17 cellular contexts compared by ENCODE assay signal in the genomic region with DNA sequence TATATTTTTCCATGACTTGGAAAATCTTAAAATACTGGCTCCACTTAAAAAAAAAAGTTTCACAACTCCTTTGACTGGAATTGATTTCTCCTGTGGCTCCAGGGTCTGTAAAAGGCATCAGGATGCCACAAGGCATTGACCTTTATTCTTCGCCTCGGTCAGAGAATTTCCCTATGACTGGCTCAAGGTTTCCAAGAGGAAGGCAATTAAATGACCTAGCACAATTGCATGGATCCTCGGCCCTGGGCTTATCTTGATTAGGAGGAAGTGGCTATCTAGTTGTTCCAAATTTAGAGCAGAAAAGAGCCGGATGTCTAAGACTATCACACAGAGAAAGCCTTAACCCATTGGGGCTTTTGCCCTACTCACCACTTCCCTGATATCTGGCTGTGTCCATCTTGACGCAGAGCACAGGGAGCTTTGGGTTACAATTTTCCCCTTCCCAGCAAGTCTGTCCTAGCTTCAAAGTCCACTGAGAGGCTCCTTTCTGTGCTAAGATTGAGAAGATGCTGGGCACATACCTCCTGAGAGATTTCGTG. TPM values are rescaled to one million over a fixed set of nuclear protein-coding genes. Genes with fewer than 3 reads are reported as not detected.
A peak's percentile ranks its signal among the peaks of the same experiment; 100 is the strongest.
DNase-seq lines count a peak whose midpoint lies in the region; ATAC-seq, FAIRE-seq and TF ChIP-seq lines count a peak whose summit lies in the region.
"Had no signal": no experiment of that assay in that cellular context is flagged by ENCODE, and none has a peak within 500 bp of the region (broad histone marks: within the 10 kb centered on the region; RNA-seq: fewer than 3 reads in every experiment).

No MANE protein-coding gene starts in this region.

- WGBS in liver: 44% methylated on average over 6 of the region's 6 CpGs
- 24% methylated on average over 6 of the region's 6 CpGs for WGBS in HepG2 (ENCODE audit: low lambda C conversion rate)
- 56 to 76% methylated on average over 5 to 6 of the region's 6 CpGs for WGBS in mesodermal cell (ENCODE audit: insufficient coverage in 2 of 2), 2 experiments

- ATAC-seq in HepG2: no peak
- ATAC-seq: A549; activated CD4-positive, CD25-positive, alpha-beta regulatory T cell treated with anti-CD3 and anti-CD28 coated beads, Interleukin-2, amount 50 U/mL, for 24 hours had no signal

- TF ChIP-seq POLR2A in HepG2 (IDR thresholded peaks at IDR 0.05; ENCODE audit: insufficient read depth in 1 of 2, low read depth in 2 of 2, low read length in 2 of 2) (no peak), uterus (IDR thresholded peaks at IDR 0.05) (no peak), GM12892 (IDR thresholded peaks at IDR 0.05; ENCODE audit: low read depth, low read length) (no peak)

- no peaks in the 10 kb centered on the region for H3K79me2 ChIP-seq in HepG2 (ENCODE audit: insufficient read depth, low read length)

- H3K4me1 ChIP-seq in liver (ENCODE audit: control insufficient read depth in 4 of 4, insufficient read depth in 4 of 4, low read length in 3 of 4): peaks cover 0 to 1% (median 0%) of the 10 kb centered on the region in 4 donors
- H3K4me1 ChIP-seq in HepG2 (ENCODE audit: insufficient read depth, low read length): no peaks in the 10 kb centered on the region
- peaks cover 9% of the 10 kb centered on the region for H3K4me1 ChIP-seq in mesodermal cell (ENCODE audit: control insufficient read depth, insufficient read depth, low read length, poor library complexity, severe bottlenecking)
- H3K4me1 ChIP-seq in uterus: no peaks in the 10 kb centered on the region
- H3K4me1 ChIP-seq: A549 had no signal

- POLR2A ChIA-PET in HepG2 (lab: Yijun Ruan, JAX): no interaction called here

- H3K9ac ChIP-seq in liver (ENCODE audit: low read depth in 1 of 2, low read length in 2 of 2): no peak overlapping the region
- no peak overlapping the region for H3K9ac ChIP-seq in HepG2 (ENCODE audit: insufficient read depth, low read depth, low read length)

- H3K27ac ChIP-seq in liver (ENCODE audit: low read depth in 1 of 2, low read length in 2 of 2) (no peak overlapping the region), HepG2 (ENCODE audit: extremely low read length, insufficient read depth, low read length) (no peak overlapping the region), mesodermal cell (ENCODE audit: low read depth, low read length, severe bottlenecking) (peak overlapping the region; percentile 63), uterus (peak overlapping the region; percentile 19 to 59)
- H3K27ac ChIP-seq: A549 had no signal

- peaks cover 0 to 7% (median 0%) of the 10 kb centered on the region in 4 donors for H3K27me3 ChIP-seq in liver (ENCODE audit: control insufficient read depth in 4 of 4, insufficient read depth in 4 of 4, low read length in 3 of 4)
- peaks cover 0 to 14% of the 10 kb centered on the region in 2 experiments; a peak in 2 of 5 replicates for H3K27me3 ChIP-seq in HepG2 (ENCODE audit: control insufficient read depth in 1 of 2, insufficient read depth in 2 of 2, low read length in 2 of 2)
- no peaks in the 10 kb centered on the region for H3K27me3 ChIP-seq in uterus
- H3K27me3 ChIP-seq: upper lobe of left lung had no signal

- H3K9me3 ChIP-seq in liver (ENCODE audit: control insufficient read depth in 4 of 4, low read length in 3 of 4): no peaks in the 10 kb centered on the region
- no peaks in the 10 kb centered on the region for H3K9me3 ChIP-seq in HepG2 (ENCODE audit: low read length)
- no peaks in the 10 kb centered on the region for H3K9me3 ChIP-seq in mesodermal cell (ENCODE audit: control insufficient read depth, low read length)
- no peaks in the 10 kb centered on the region for H3K9me3 ChIP-seq in uterus
- H3K9me3 ChIP-seq: A549, upper lobe of left lung had no signal

- intact Hi-C loops in HepG2 (cut with micrococcal nuclease; ENCODE audit: unreplicated experiment): no loop called here
- intact Hi-C loops in uterus (cut with DNase I; ENCODE audit: low total_unique reads): no loop called here

- H3K4me3 ChIP-seq in liver (ENCODE audit: low read depth in 1 of 3, low read length in 3 of 3) (no peak overlapping the region), HepG2 (replicated peaks in 1 of 3; ENCODE audit: insufficient read depth in 1 of 3, low read depth in 2 of 3, low read length in 3 of 3) (no peak overlapping the region), fibroblast of the aortic adventitia (ENCODE audit: low read depth, low read length) (no peak overlapping the region), mesodermal cell (ENCODE audit: extremely low read depth, insufficient read depth, low read length, poor library complexity, severe bottlenecking) (no peak overlapping the region), uterus (no peak overlapping the region)
- H3K4me3 ChIP-seq: A549, upper lobe of left lung had no signal

- no peaks in the 10 kb centered on the region for H3K36me3 ChIP-seq in liver (ENCODE audit: control insufficient read depth in 4 of 4, insufficient read depth in 3 of 4, low read depth in 1 of 4, low read length in 3 of 4)
- H3K36me3 ChIP-seq in HepG2 (replicated peaks in 1 of 2; ENCODE audit: control insufficient read depth in 1 of 2, insufficient read depth in 2 of 2, low read length in 2 of 2): no peaks in the 10 kb centered on the region
- no peaks in the 10 kb centered on the region for H3K36me3 ChIP-seq in mesodermal cell (ENCODE audit: control insufficient read depth, insufficient read depth, low read length)
- no peaks in the 10 kb centered on the region for H3K36me3 ChIP-seq in uterus
- H3K36me3 ChIP-seq: upper lobe of left lung had no signal

- TF ChIP-seq CTCF in liver (IDR thresholded peaks at IDR 0.05; ENCODE audit: low read depth, low read length, missing input control) (no peak), HepG2 (CRISPR knock-in tag; IDR thresholded peaks at IDR 0.05) (no peak), fibroblast of the aortic adventitia (IDR thresholded peaks at IDR 0.05; ENCODE audit: insufficient read depth, low read length) (no peak), uterus (IDR thresholded peaks at IDR 0.05) (no peak)

- no peak for TF ChIP-seq RAD21 in liver (IDR thresholded peaks at IDR 0.05)
- no peak for TF ChIP-seq RAD21 in HepG2 (CRISPR knock-in tag; IDR thresholded peaks at IDR 0.05)

- no peak overlapping the region for H2AFZ ChIP-seq in HepG2 (ENCODE audit: low read length)

- CTCF ChIA-PET in HepG2 (lab: Yijun Ruan, JAX; ENCODE audit: low intra/inter-chr PET ratio, low total read pairs): no interaction called here

- FAIRE-seq in HepG2 (lab: Jason Lieb, UNC): no peak
- no peak for FAIRE-seq in GM12892 (lab: Jason Lieb, UNC)
- FAIRE-seq: A549 had no signal

- in situ Hi-C loops in HepG2 (cut with HindIII; ENCODE audit: extremely low pct_ligation_motif_present, low pct_unique_long_range_greater_than_20kb): no loop called here

- H3K4me2 ChIP-seq in HepG2 (ENCODE audit: low read depth, low read length): no peak overlapping the region
- H3K4me2 ChIP-seq: A549 had no signal

- no peak for DNase-seq in HepG2 (ENCODE audit: low spot score)
- peak; percentile 63 for DNase-seq in fibroblast of the aortic adventitia (ENCODE audit: low read depth)
- DNase-seq in uterus: no peak
- no peak for DNase-seq in AG08395 (ENCODE audit: low spot score)
- no peak for DNase-seq in GM12892 (ENCODE audit: insufficient read length)
- DNase-seq in D341Med (ENCODE audit: low spot score): no peak
- DNase-seq: activated T-cell treated with anti-CD3 and anti-CD28 coated beads for 4 hours, KBM-7, mammary epithelial cell, NCI-H2081, occipital lobe, SW 1271, upper lobe of left lung had no signal

- no peaks in the 10 kb centered on the region for H4K20me1 ChIP-seq in HepG2 (ENCODE audit: insufficient read depth, low read length)

- BruUV-seq in HepG2 (replicated peaks; lab: Mats Ljungman, UMichigan): no TSS peak

- TF ChIP-seq EP300 in HepG2 (IDR thresholded peaks at IDR 0.05; ENCODE audit: low read depth in 2 of 2, low read length in 2 of 2) (no peak), HepG2 (CRISPR knock-in tag; IDR thresholded peaks at IDR 0.05; ENCODE audit: borderline replicate concordance) (no peak)

TF ChIP-seq in liver, 16 proteins besides CTCF, POLR2A, EP300 and RAD21 (continues in another document):
- no peak for TF ChIP-seq FOXA2 (IDR thresholded peaks at IDR 0.05)

RNA-seq across cellular contexts. Expression of gene COL15A1, which starts 56.9 kb away (rescaled TPM):
- under 1 TPM; 0.33 to 0.42 TPM for total RNA-seq in liver
- polyA plus RNA-seq in liver: under 1 TPM; 0.10 to 0.16 TPM
- total RNA-seq in HepG2 (2016; rRNA removed; fragmentation: Illumina TruSeq; extraction: Trizol): not detected in 2 replicates
- total RNA-seq in HepG2 (2016; cell fraction: cytosol; rRNA removed; fragmentation: Illumina TruSeq; extraction: Trizol; ENCODE audit: low read depth): not detected in 2 replicates
- total RNA-seq in HepG2 (2016; cell fraction: insoluble cytoplasmic fraction; rRNA removed; fragmentation: Illumina TruSeq; extraction: Trizol): not detected in 2 replicates
- total RNA-seq in HepG2 (2016; cell fraction: membrane; rRNA removed; fragmentation: Illumina TruSeq; extraction: Trizol): not detected in 2 replicates
- not detected in 2 replicates for total RNA-seq in HepG2 (2016; cell fraction: nucleus; rRNA removed; fragmentation: Illumina TruSeq; extraction: Trizol)
- not detected in 2 replicates for polyA plus RNA-seq in HepG2 (2011; rRNA removed)
- polyA plus RNA-seq in HepG2 (2011; cell fraction: cytosol; rRNA removed): not detected in 2 replicates
- not detected in 2 replicates for polyA plus RNA-seq in HepG2 (2011; cell fraction: nucleus; rRNA removed)
- polyA plus RNA-seq in HepG2 (2012): not detected in 2 replicates
- not detected in 2 replicates for polyA plus RNA-seq in HepG2 (2016; cell fraction: cytosol; fragmentation: Illumina TruSeq; extraction: Trizol; ENCODE audit: low read depth)
- polyA plus RNA-seq in HepG2 (2016; cell fraction: insoluble cytoplasmic fraction; fragmentation: Illumina TruSeq; extraction: Trizol; ENCODE audit: low read depth): not detected in 2 replicates
- not detected in 2 replicates for polyA plus RNA-seq in HepG2 (2016; cell fraction: membrane; fragmentation: Illumina TruSeq; extraction: Trizol; ENCODE audit: low read depth)
- polyA plus RNA-seq in HepG2 (2016; cell fraction: nucleus; fragmentation: Illumina TruSeq; extraction: Trizol; ENCODE audit: insufficient read depth, low read depth): not detected in 2 replicates
- 2.3 TPM in 1 of 2 replicates, not detected in the other for polyA minus RNA-seq in HepG2 (2011; rRNA and poly(A)+ RNA removed; ENCODE audit: low replicate concordance)
- polyA minus RNA-seq in HepG2 (2011; cell fraction: cytosol; rRNA and poly(A)+ RNA removed): not detected in 2 replicates
- not detected in 2 replicates for polyA minus RNA-seq in HepG2 (2011; cell fraction: nucleus; rRNA and poly(A)+ RNA removed)
- total RNA-seq in fibroblast of the aortic adventitia (ENCODE audit: low replicate concordance): 25.1 and 25.3 TPM in 2 replicates
- polyA plus RNA-seq in mesodermal cell (2013, experiment 1 of 2): 21.2 TPM
- polyA plus RNA-seq in mesodermal cell (2013, experiment 2 of 2): 15.8 TPM
- total RNA-seq in uterus: 100 to 1,000 TPM in 1 of 4 donors, 10 to 100 TPM in 3; 20.3 to 160 (median 50.4) TPM
- polyA plus RNA-seq in GM12892 (2012; ENCODE audit: missing spikeins): 0.06 TPM
- polyA plus RNA-seq: mammary epithelial cell had no signal

Comparison
In these comparisons a context has a peak if more than half of its experiments do, and no peak if none do; other contexts are left out.
1. H3K27ac ChIP-seq: peak in mesodermal cell (single experiment) and uterus (2 of 2); none in liver (0 of 2) and HepG2 (single experiment).
2. RNA of gene COL15A1, which starts 56.9 kb away (total RNA-seq): 20.3 to 160 TPM in uterus and 25.1 to 25.3 TPM in fibroblast of the aortic adventitia; 0.33 to 0.42 TPM in liver and not detected in HepG2; every median in the first group is over 10 times any median in the second.